Comparison of ENCODE assay signal across 18 cellular contexts in the genomic region with DNA sequence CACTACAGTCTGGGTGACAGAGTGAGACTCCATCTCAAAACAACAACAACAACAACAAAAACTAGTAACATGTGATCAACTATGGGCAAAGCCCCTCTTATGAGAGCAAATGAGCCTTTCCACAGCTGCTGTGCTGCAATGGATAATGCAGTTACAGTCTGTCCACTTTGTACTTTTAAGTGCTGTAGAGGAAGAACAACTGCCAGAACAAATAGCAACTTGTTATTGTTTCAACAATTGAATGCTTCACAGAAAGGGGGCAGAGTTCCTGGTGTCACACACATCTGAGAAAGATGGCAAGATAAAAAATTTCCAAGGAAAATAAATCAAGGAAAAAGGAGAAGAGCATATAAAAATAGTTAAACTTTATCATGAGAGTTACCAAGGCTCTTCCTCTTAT.
DNase-seq lines count a peak whose midpoint lies in the region; ATAC-seq, FAIRE-seq and TF ChIP-seq lines count a peak whose summit lies in the region.
"Had no signal": no experiment of that assay in that cellular context is flagged by ENCODE, and none has a peak within 500 bp of the region (broad histone marks: within the 10 kb centered on the region; RNA-seq: fewer than 3 reads in every experiment).

No MANE protein-coding gene starts in this region.

- no peaks in the 10 kb centered on the region for H3K79me2 ChIP-seq in parathyroid adenoma

- in situ Hi-C loops in SK-MEL-5 (cut with HindIII; ENCODE audit: low pct_unique_long_range_greater_than_20kb, low sequenced_read_pairs): no loop called here

- FAIRE-seq in frontal cortex (lab: Jason Lieb, UNC): no peak
- no peak for FAIRE-seq in HTR-8/SVneo (lab: Jason Lieb, UNC)
- FAIRE-seq: urothelium cell line had no signal

- intact Hi-C loops in testis (cut with DNase I; ENCODE audit: low total_unique reads): no loop called here

- H3K36me3 ChIP-seq in parathyroid adenoma (ENCODE audit: control insufficient read depth, insufficient read depth, low read length) (no peaks in the 10 kb centered on the region), testis (ENCODE audit: low read depth, missing control alignments) (no peaks in the 10 kb centered on the region)
- H3K36me3 ChIP-seq: colonic mucosa, gastrocnemius medialis, left ventricle myocardium inferior, Peyer's patch had no signal

- no peak overlapping the region for H2AFZ ChIP-seq in parathyroid adenoma

- H3K4me3 ChIP-seq in parathyroid adenoma (ENCODE audit: low read depth, low read length) (no peak overlapping the region), testis (no peak overlapping the region)
- H3K4me3 ChIP-seq: colonic mucosa, gastrocnemius medialis, left ventricle myocardium inferior, Peyer's patch had no signal

- no peak for TF ChIP-seq POLR2A in testis (IDR thresholded peaks at IDR 0.05)

- H3K4me1 ChIP-seq in parathyroid adenoma (no peaks in the 10 kb centered on the region), testis (peaks cover 27% of the 10 kb centered on the region)
- H3K4me1 ChIP-seq: colonic mucosa, gastrocnemius medialis, Peyer's patch had no signal

- no peak for ATAC-seq in HG02588 (IDR thresholded peaks at IDR 0.05; ENCODE audit: unreplicated experiment)
- ATAC-seq: gastrocnemius medialis had no signal

- peak overlapping the region; percentile 22 for H3K4me2 ChIP-seq in parathyroid adenoma (ENCODE audit: low read length)

- no peaks in the 10 kb centered on the region for H3K9me3 ChIP-seq in parathyroid adenoma (ENCODE audit: control insufficient read depth, low read length)
- no peaks in the 10 kb centered on the region for H3K9me3 ChIP-seq in testis
- H3K9me3 ChIP-seq: colonic mucosa, gastrocnemius medialis, left ventricle myocardium inferior, Peyer's patch had no signal

- TF ChIP-seq CTCF in C4-2B (conservative IDR thresholded peaks at IDR 0.05) (peak; percentile 41), parathyroid adenoma (IDR thresholded peaks at IDR 0.05) (no peak), testis (IDR thresholded peaks at IDR 0.05) (no peak)

- H3K27me3 ChIP-seq in parathyroid adenoma (ENCODE audit: control insufficient read depth, insufficient read depth, low read length) (no peaks in the 10 kb centered on the region), testis (no peaks in the 10 kb centered on the region)
- H3K27me3 ChIP-seq: colonic mucosa, gastrocnemius medialis, Peyer's patch had no signal

- DNase-seq in SK-MEL-5 (ENCODE audit: low read depth, low spot score) (peak; percentile 27), frontal cortex (ENCODE audit: low spot score in 2 of 2) (peak; percentile 12 to 15), HTR-8/SVneo (ENCODE audit: insufficient read length, low spot score) (no peak), mesenteric fat pad (ENCODE audit: low spot score) (no peak), testis (no peak)
- DNase-seq: activated CD4-positive, alpha-beta T cell treated with anti-CD3 and anti-CD28 coated beads for 48 hours; activated effector memory CD4-positive, alpha-beta T cell treated with Interleukin-2 at 50 U/mL for 16 hours; aorta; colonic mucosa; gastrocnemius medialis; left ventricle myocardium inferior; NCI-H748 treated with DMSO at 0.1 percent for 48 hours; Peyer's patch; stimulated activated naive CD4-positive, alpha-beta T cell had no signal

- peak overlapping the region; percentile 67 for H3K27ac ChIP-seq in C4-2B
- H3K27ac ChIP-seq in parathyroid adenoma: peak overlapping the region; percentile 77
- H3K27ac ChIP-seq in testis: peak overlapping the region in 1 of 2 donors; percentile 14
- H3K27ac ChIP-seq: colonic mucosa, gastrocnemius medialis, left ventricle myocardium inferior, Peyer's patch had no signal

- no peak overlapping the region for H3K9ac ChIP-seq in parathyroid adenoma

Comparison
In these comparisons a context has a peak if more than half of its experiments do, and no peak if none do; other contexts are left out.
1. DNase-seq: peak in SK-MEL-5 (single experiment) and frontal cortex (2 of 2); none in HTR-8/SVneo (single experiment), mesenteric fat pad (single experiment) and testis (single experiment).